ENCODE assay signal across 1 cellular context in the genomic region with DNA sequence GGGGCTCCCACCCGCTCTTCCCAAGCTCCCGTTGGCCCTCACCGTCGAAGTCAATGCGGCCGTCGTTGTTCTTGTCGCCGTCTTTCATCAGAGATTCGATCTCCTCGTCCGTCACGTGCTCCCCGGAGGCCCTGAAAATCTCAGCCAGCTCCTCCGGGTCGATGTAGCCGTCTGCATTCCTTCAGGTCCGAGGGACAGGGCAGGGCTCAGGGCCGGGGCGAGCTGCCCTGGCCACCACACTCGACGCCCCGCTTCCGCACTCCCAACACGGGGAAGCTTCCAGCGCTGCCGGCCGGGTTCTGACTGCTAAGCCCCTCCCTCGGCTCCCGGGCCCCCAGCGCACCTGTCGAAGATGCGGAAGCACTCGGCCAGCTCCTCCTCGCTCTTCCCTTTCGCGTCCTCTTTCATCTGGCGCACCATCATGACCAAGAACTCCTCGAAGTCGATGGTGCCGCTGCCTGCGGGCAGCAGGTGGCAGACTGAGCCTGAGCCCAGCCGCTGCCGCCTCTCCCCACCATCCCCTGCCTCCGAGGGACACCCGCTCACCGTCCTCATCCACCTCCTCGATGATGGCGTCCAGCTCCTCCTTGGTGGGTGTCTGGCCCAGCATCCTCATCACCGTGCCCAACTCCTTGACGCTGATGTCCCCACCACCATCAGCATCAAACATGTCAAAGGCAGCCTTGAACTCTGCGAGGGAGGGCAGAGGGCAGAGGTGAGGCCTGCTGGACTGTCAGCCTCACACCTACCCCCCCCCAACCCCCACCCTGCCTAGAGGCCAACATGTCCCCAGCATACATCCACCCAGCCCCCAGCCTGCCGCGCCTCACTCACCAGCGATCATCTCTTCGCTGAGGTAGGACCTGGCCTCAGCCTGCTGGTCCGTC.
TF ChIP-seq lines count a peak whose summit lies in the region.

No MANE protein-coding gene starts in this region.

TF ChIP-seq in Ishikawa, 13 proteins besides CTCF, POLR2A, EP300 and RAD21:
- TF ChIP-seq EGR1 (IDR thresholded peaks at IDR 0.05) (no peak), TAF1 (IDR thresholded peaks at IDR 0.05; ENCODE audit: low read depth) (no peak), FOXM1 (IDR thresholded peaks at IDR 0.05; ENCODE audit: borderline replicate concordance, low read depth) (no peak), ZBTB7A (IDR thresholded peaks at IDR 0.05; ENCODE audit: low read depth) (no peak), TEAD4 (IDR thresholded peaks at IDR 0.05) (no peak), CEBPB (IDR thresholded peaks at IDR 0.05) (no peak), TCF12 (IDR thresholded peaks at IDR 0.05; ENCODE audit: low read depth) (no peak), YY1 (IDR thresholded peaks at IDR 0.05; ENCODE audit: low read depth) (no peak), CREB1 (IDR thresholded peaks at IDR 0.05; ENCODE audit: low read depth) (no peak), REST (IDR thresholded peaks at IDR 0.05; ENCODE audit: low read depth) (no peak), NFIC (IDR thresholded peaks at IDR 0.05) (no peak), MAX (IDR thresholded peaks at IDR 0.05) (no peak)
- TF ChIP-seq, protein P1, sequence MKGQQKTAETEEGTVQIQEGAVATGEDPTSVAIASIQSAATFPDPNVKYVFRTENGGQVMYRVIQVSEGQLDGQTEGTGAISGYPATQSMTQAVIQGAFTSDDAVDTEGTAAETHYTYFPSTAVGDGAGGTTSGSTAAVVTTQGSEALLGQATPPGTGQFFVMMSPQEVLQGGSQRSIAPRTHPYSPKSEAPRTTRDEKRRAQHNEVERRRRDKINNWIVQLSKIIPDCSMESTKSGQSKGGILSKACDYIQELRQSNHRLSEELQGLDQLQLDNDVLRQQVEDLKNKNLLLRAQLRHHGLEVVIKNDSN (IDR thresholded peaks at IDR 0.05): no peak
